Comparison of ENCODE assay signal across 8 cellular contexts in the genomic region with DNA sequence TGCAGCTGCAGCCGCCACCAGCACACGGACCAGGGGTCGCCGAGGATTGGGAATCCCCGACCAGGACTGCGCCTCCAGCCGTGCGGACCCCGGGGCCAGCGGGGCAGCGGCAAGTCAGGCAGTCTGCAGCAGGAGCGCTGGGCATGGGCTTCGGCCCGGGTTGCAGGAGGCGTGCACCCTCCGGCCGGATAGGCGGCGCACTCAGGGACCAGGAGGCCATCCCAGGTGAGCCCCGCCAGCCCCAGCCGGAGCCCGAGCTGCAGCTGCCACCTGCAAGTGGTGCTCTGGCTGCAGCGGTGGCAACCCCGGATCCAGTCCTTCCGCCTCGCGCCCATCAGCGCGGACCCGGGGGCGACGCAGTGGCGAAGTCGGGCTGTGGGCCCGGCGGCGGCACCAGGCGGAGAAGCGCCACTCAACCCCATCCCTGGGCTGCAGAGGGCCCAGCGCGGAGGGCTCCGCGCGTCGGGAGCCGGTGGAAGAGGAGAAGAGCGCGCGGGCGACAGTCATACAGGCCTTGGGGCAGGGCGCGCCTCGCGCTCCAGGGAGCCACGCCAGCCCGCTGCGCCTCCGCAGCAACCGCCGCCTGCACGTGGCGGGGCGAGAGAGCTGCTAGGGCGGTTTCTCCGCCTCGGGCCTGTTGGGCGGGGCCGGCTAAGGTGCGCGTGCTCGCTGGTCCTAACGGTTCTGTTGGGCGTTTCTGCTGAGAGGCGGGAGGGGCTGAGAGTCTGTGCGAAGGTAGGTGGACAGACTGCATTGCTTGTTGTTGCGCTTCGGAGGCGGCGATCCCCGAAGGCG.
A peak's percentile ranks its signal among the peaks of the same experiment; 100 is the strongest.
DNase-seq lines count a peak whose midpoint lies in the region; ATAC-seq and TF ChIP-seq lines count a peak whose summit lies in the region.

No MANE protein-coding gene starts in this region.

- peaks cover 4 to 39% (median 13%) of the 10 kb centered on the region in 7 donors for H3K4me1 Mint-ChIP-seq in naive thymus-derived CD4-positive, alpha-beta T cell

- H3K9me3 Mint-ChIP-seq in naive thymus-derived CD4-positive, alpha-beta T cell = peaks cover 0 to 14% (median 4%) of the 10 kb centered on the region in 11 donors

- H3K27me3 ChIP-seq in WERI-Rb-1 (ENCODE audit: insufficient read depth, low read depth, severe bottlenecking) (peaks cover 16% of the 10 kb centered on the region), endocrine pancreas (ENCODE audit: control insufficient read depth, insufficient read depth, low read length) (no peaks in the 10 kb centered on the region), vagina (no peaks in the 10 kb centered on the region)
- no peaks in the 10 kb centered on the region for H3K27me3 ChIP-seq in naive thymus-derived CD4-positive, alpha-beta T cell (ENCODE audit: control insufficient read depth in 2 of 2, insufficient read depth in 2 of 2, low read length in 2 of 2)

- H3K27ac ChIP-seq in WERI-Rb-1 = no peak overlapping the region
- H3K27ac ChIP-seq in naive thymus-derived CD4-positive, alpha-beta T cell (ENCODE audit: low read depth, low read length) = peak overlapping the region; percentile 61
- H3K27ac ChIP-seq in vagina = no peak overlapping the region

- peak overlapping the region; percentile 34 to 94 (median 83) for H3K27ac Mint-ChIP-seq in naive thymus-derived CD4-positive, alpha-beta T cell

- POLR2A ChIA-PET in naive thymus-derived CD4-positive, alpha-beta T cell (lab: Charles Lee) = interaction anchor here (0.8 to 2.7 kb wide), 3 partner anchors 11 to 20 kb away, joined by 3 to 10 read pairs (median 3); no protein-coding TSS in a partner anchor

- H3K9me3 ChIP-seq in WERI-Rb-1 (ENCODE audit: severe bottlenecking) (no peaks in the 10 kb centered on the region), endocrine pancreas (ENCODE audit: control insufficient read depth, low read length) (no peaks in the 10 kb centered on the region), vagina (no peaks in the 10 kb centered on the region)
- no peaks in the 10 kb centered on the region for H3K9me3 ChIP-seq in naive thymus-derived CD4-positive, alpha-beta T cell (ENCODE audit: control insufficient read depth in 2 of 3, low read length in 3 of 3)

- TF ChIP-seq POLR2A in vagina (IDR thresholded peaks at IDR 0.05) = no peak

- CTCF ChIA-PET in naive thymus-derived CD4-positive, alpha-beta T cell (lab: Charles Lee) = interaction anchor here (1.1 kb wide), 1 partner anchor 15 kb away, joined by 3 read pairs; no protein-coding TSS in a partner anchor

- H3K4me3 ChIP-seq in WERI-Rb-1 (ENCODE audit: low read depth, low read length) (peak overlapping the region; percentile 35), endocrine pancreas (ENCODE audit: control insufficient read depth, insufficient read depth, low read length) (peak overlapping the region; percentile 1), vagina (peak overlapping the region; percentile 17 to 29)
- H3K4me3 ChIP-seq in naive thymus-derived CD4-positive, alpha-beta T cell (ENCODE audit: low read length) = peak overlapping the region; percentile 51

- ATAC-seq in HG03520 (IDR thresholded peaks at IDR 0.05; ENCODE audit: unreplicated experiment) (peak; percentile 67), HG03139 (IDR thresholded peaks at IDR 0.05; ENCODE audit: unreplicated experiment) (no peak)
- ATAC-seq in naive thymus-derived CD4-positive, alpha-beta T cell = peak; percentile 61

- peak overlapping the region; percentile 78 to 94 (median 88) for H3K4me3 Mint-ChIP-seq in naive thymus-derived CD4-positive, alpha-beta T cell

- TF ChIP-seq CTCF in WERI-Rb-1 (IDR thresholded peaks at IDR 0.05; ENCODE audit: low read depth, low read length) = no peak
- no peak for TF ChIP-seq CTCF in vagina (IDR thresholded peaks at IDR 0.05)

- H3K4me1 ChIP-seq in endocrine pancreas (ENCODE audit: control insufficient read depth, insufficient read depth, low read length) = no peaks in the 10 kb centered on the region
- H3K4me1 ChIP-seq in naive thymus-derived CD4-positive, alpha-beta T cell (ENCODE audit: control insufficient read depth in 2 of 2, insufficient read depth in 2 of 2, low read length in 2 of 2) = peaks cover 0 to 8% of the 10 kb centered on the region in 2 donors
- peaks cover 10% of the 10 kb centered on the region for H3K4me1 ChIP-seq in vagina

- peaks cover 0 to 8% (median 4%) of the 10 kb centered on the region in 5 donors for H3K36me3 Mint-ChIP-seq in naive thymus-derived CD4-positive, alpha-beta T cell

- H3K27me3 Mint-ChIP-seq in naive thymus-derived CD4-positive, alpha-beta T cell = peaks cover 5 to 38% (median 15%) of the 10 kb centered on the region in 5 donors

- no peaks in the 10 kb centered on the region for H3K36me3 ChIP-seq in WERI-Rb-1
- no peaks in the 10 kb centered on the region for H3K36me3 ChIP-seq in endocrine pancreas (ENCODE audit: control insufficient read depth, insufficient read depth, low read length)
- H3K36me3 ChIP-seq in naive thymus-derived CD4-positive, alpha-beta T cell (ENCODE audit: control insufficient read depth in 2 of 3, insufficient read depth in 3 of 3, low read length in 3 of 3) = no peaks in the 10 kb centered on the region
- no peaks in the 10 kb centered on the region for H3K36me3 ChIP-seq in vagina

- DNase-seq in EL = peak; percentile 28
- peak; percentile 66 for DNase-seq in WERI-Rb-1
- peak in 8 of 9 donors; percentile 53 to 67 (median 59) for DNase-seq in naive thymus-derived CD4-positive, alpha-beta T cell
- DNase-seq in vagina (ENCODE audit: extremely low spot score in 2 of 2) = no peak
- DNase-seq in pons (ENCODE audit: low spot score) = no peak

- peak overlapping the region; percentile 27 for H3K9ac ChIP-seq in endocrine pancreas (ENCODE audit: control insufficient read depth, insufficient read depth, low read length)

- intact Hi-C loops in naive thymus-derived CD4-positive, alpha-beta T cell (cut with micrococcal nuclease) = loop anchor here in 1 of 2 donors (1.0 kb wide), 1 partner anchor 25 kb away; no protein-coding TSS in a partner anchor
- intact Hi-C loops in vagina (cut with DNase I) = no loop called here

Comparison
In these comparisons a context has a peak if more than half of its experiments do, and no peak if none do; other contexts are left out.
1. DNase-seq: peak in EL (single experiment), WERI-Rb-1 (single experiment) and naive thymus-derived CD4-positive, alpha-beta T cell (8 of 9); none in vagina (0 of 2) and pons (single experiment).
2. H3K4me3 ChIP-seq: peak in every context shown above with its lines; median percentile 51 in naive thymus-derived CD4-positive, alpha-beta T cell; 35 in WERI-Rb-1; 23 in vagina; 1 in endocrine pancreas.